8 cellular contexts compared by ENCODE assay signal in the genomic region with DNA sequence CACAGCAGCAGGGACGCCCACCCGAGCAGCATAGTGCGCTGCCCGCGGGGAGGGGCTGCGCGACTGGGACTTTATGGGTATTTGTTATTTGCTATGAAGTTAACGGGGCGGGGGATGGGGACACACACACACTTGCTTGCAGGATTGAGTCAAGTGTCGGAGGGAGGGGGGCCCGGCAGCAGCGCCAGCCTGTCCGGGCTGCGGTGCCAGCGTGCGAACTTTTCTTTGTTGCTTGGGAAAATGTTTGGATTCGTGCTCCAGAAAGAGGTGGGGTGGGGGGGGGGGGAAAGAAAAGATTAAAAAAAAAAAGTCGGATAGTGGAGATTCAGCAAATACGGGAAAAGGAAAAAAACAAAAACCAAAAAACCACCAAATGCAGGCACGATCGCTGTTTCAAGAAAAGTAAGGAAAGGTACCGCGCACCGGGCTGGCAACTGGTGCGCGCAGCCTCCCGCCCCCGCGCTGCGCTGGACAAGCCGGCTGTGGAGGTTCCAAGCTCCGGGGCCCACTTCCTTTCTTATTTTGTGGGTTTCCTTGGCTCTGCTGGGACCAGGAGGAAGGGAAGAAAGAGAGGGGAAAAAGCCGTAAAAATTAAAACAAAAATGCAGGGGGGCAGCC. TPM values are rescaled to one million over a fixed set of nuclear protein-coding genes. Genes with fewer than 3 reads are reported as not detected.
DNase-seq lines count a peak whose midpoint lies in the region; ATAC-seq and TF ChIP-seq lines count a peak whose summit lies in the region.

No MANE protein-coding gene starts in this region.

- WGBS in gastroesophageal sphincter (ENCODE audit: low coverage in 1 of 2), 2 donors = 2 to 3% methylated on average over 7 to 11 of the region's 33 CpGs

- H3K27me3 ChIP-seq in BE2C (peaks cover 3% of the 10 kb centered on the region; the same call in 1 of the 2 replicates), Peyer's patch (no peaks in the 10 kb centered on the region), gastroesophageal sphincter (peaks cover 16% of the 10 kb centered on the region)

- TF ChIP-seq POLR2A in Peyer's patch (IDR thresholded peaks at IDR 0.05) (no peak), gastroesophageal sphincter (IDR thresholded peaks at IDR 0.05) (no peak)

- ATAC-seq in gastroesophageal sphincter (peak; percentile 6), omental fat pad (ENCODE audit: low FRiP score) (peak; percentile 12), HG02610 (IDR thresholded peaks at IDR 0.05; ENCODE audit: unreplicated experiment) (no peak), HG03097 (IDR thresholded peaks at IDR 0.05; ENCODE audit: low FRiP score, unreplicated experiment) (no peak)

- H3K4me3 ChIP-seq in BE2C (ENCODE audit: low read depth, low read length) (peak overlapping the region; percentile 88), Peyer's patch (peak overlapping the region; percentile 25 to 61 (median 40)), gastroesophageal sphincter (peak overlapping the region; percentile 43 to 83)

- no peaks in the 10 kb centered on the region; the same call in 1 of the 2 replicates for H3K9me3 ChIP-seq in BE2C
- H3K9me3 ChIP-seq in Peyer's patch = no peaks in the 10 kb centered on the region
- no peaks in the 10 kb centered on the region for H3K9me3 ChIP-seq in gastroesophageal sphincter

- TF ChIP-seq EP300 in gastroesophageal sphincter (IDR thresholded peaks at IDR 0.05) = no peak

- no peak for TF ChIP-seq CTCF in BE2C (IDR thresholded peaks at IDR 0.05; ENCODE audit: low read depth, low read length)
- no peak for TF ChIP-seq CTCF in Peyer's patch (IDR thresholded peaks at IDR 0.05)
- no peak for TF ChIP-seq CTCF in gastroesophageal sphincter (IDR thresholded peaks at IDR 0.05)
- TF ChIP-seq CTCF in omental fat pad (IDR thresholded peaks at IDR 0.05) = no peak

- H3K27ac ChIP-seq in Peyer's patch (peak overlapping the region; percentile 52 to 86 (median 68)), gastroesophageal sphincter (peak overlapping the region; percentile 50 to 90 (median 88))

- DNase-seq in BE2C (peak; percentile 20), Peyer's patch (no peak), omental fat pad (ENCODE audit: low spot score) (no peak), KG1 (lab: John Stamatoyannopoulos, UW) (no peak)
- no peak for DNase-seq in NK-92 treated with Interleukin-12 subunit alpha and Interleukin-12 subunit beta, amount 100 ng/mL, for 24 hours (lab: John Stamatoyannopoulos, UW)

- H3K36me3 ChIP-seq in BE2C (no peaks in the 10 kb centered on the region), Peyer's patch (no peaks in the 10 kb centered on the region), gastroesophageal sphincter (no peaks in the 10 kb centered on the region)

- no peaks in the 10 kb centered on the region for H3K4me1 ChIP-seq in BE2C
- no peaks in the 10 kb centered on the region for H3K4me1 ChIP-seq in Peyer's patch
- H3K4me1 ChIP-seq in gastroesophageal sphincter = peaks cover 0 to 61% (median 3%) of the 10 kb centered on the region in 3 donors

RNA-seq across cellular contexts. Expression of a gene that starts 0.4 kb away (rescaled TPM):
- polyA plus RNA-seq in BE2C (2012; ENCODE audit: insufficient read depth, insufficient read length, low read depth) = not detected
- 10 to 100 TPM in 3 of 4 donors, 1 to 10 TPM in 1; 4.4 to 19.0 (median 14.0) TPM for total RNA-seq in Peyer's patch
- total RNA-seq in gastroesophageal sphincter = 10 to 100 TPM; 16.8 to 55.8 (median 29.0) TPM
- total RNA-seq in omental fat pad = 10 to 100 TPM; 28.4 to 91.4 (median 47.4) TPM

Comparison
In these comparisons a context has a peak if more than half of its experiments do, and no peak if none do; other contexts are left out.
1. ATAC-seq: peak in gastroesophageal sphincter (single experiment) and omental fat pad (single experiment); none in HG02610 (single experiment) and HG03097 (single experiment).
2. Peak in every context shown above with its lines, with median percentiles within 50 percentile points of each other: H3K4me3 ChIP-seq.